1 cellular context compared by ENCODE assay signal in genomic region chr7:1227814-1228534, GRCh38.
A peak's percentile ranks its signal among the peaks of the same experiment; 100 is the strongest.
TF ChIP-seq lines count a peak whose summit lies in the region.

No MANE protein-coding gene starts in this region.

TF ChIP-seq in endothelial cell of umbilical vein, 7 proteins besides CTCF, POLR2A, EP300 and RAD21:
- TF ChIP-seq MYC (IDR thresholded peaks at IDR 0.05; ENCODE audit: low read depth, low read length), result no peak
- TF ChIP-seq POLR2AphosphoS5 (IDR thresholded peaks at IDR 0.05; ENCODE audit: insufficient read depth, low read depth, low read length), result no peak
- TF ChIP-seq GATA2 (IDR thresholded peaks at IDR 0.05; ENCODE audit: insufficient read depth, insufficient read length, low read depth, low read length), result no peak
- no peak for TF ChIP-seq FOS (IDR thresholded peaks at IDR 0.05; ENCODE audit: borderline replicate concordance, insufficient read depth, low read length)
- TF ChIP-seq EZH2 (IDR thresholded peaks at IDR 0.05; ENCODE audit: borderline replicate concordance, low read depth, low read length, severe bottlenecking), result peak; percentile 68
- no peak for TF ChIP-seq JUN (IDR thresholded peaks at IDR 0.05; ENCODE audit: borderline replicate concordance, insufficient read depth, insufficient read length, low read depth)
